Comparison of ENCODE assay signal across 8 cellular contexts in genomic region chr14:100147181-100147631, GRCh38.
DNase-seq lines count a peak whose midpoint lies in the region; ATAC-seq and TF ChIP-seq lines count a peak whose summit lies in the region.

No MANE protein-coding gene starts in this region.

- DNase-seq in T follicular helper cell (ENCODE audit: low read depth) = peak; percentile 46
- peak; percentile 70 for DNase-seq in activated naive CD4-positive, alpha-beta T cell treated with anti-CD3 and anti-CD28 coated beads, Interleukin-2, amount 50 U/mL, for 16 hours
- peak in 2 of 3 donors; percentile 15 to 32 for DNase-seq in stimulated activated CD4-positive, alpha-beta T cell treated with anti-CD3 and anti-CD28 coated beads, TNF-alpha, amount 100 ng/mL, for 1 hour (ENCODE audit: low read depth in 3 of 3, low spot score in 1 of 3)
- no peak for DNase-seq in NCI-H2227 treated with DMSO at 0.1 percent for 48 hours (lab: John Stamatoyannopoulos, UW)
- DNase-seq in OCI-M1 (lab: John Stamatoyannopoulos, UW) = no peak

- TF ChIP-seq POLR2A in GM15510 (IDR thresholded peaks at IDR 0.05; ENCODE audit: borderline replicate concordance, extremely low read depth, insufficient read length) = peak; percentile 3

- no peak for ATAC-seq in HG02763 (IDR thresholded peaks at IDR 0.05; ENCODE audit: unreplicated experiment)
- ATAC-seq in GM18867 (IDR thresholded peaks at IDR 0.05; ENCODE audit: unreplicated experiment) = no peak

Comparison
In these comparisons a context has a peak if more than half of its experiments do, and no peak if none do; other contexts are left out.
1. DNase-seq: peak in T follicular helper cell (single experiment), activated naive CD4-positive, alpha-beta T cell treated with anti-CD3 and anti-CD28 coated beads, Interleukin-2, amount 50 U/mL, for 16 hours (single experiment) and stimulated activated CD4-positive, alpha-beta T cell treated with anti-CD3 and anti-CD28 coated beads, TNF-alpha, amount 100 ng/mL, for 1 hour (2 of 3); none in NCI-H2227 treated with DMSO at 0.1 percent for 48 hours (single experiment) and OCI-M1 (single experiment).